Comparison of ENCODE assay signal across 1 cellular context in the genomic region with DNA sequence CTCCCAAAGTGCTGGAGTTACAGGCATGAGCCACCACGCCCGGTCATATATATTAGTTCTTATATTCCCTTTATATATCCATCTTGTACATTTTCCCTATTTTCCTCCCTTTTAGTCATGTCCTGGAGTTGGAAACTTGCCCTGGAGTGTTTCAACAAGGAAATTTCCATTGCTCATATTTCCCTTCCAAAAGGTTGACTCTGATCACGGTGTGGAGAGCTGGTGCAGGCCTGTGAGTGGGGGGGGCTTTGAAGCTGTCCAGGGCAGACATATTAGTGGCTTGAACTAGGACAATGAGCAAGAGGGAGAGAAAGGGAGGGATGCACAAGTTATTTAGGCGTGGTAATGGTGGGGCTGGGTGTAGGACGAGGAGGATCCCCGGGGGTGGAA.
TF ChIP-seq lines count a peak whose summit lies in the region.

No MANE protein-coding gene starts in this region.

TF ChIP-seq in K562, 482 proteins besides CTCF, POLR2A, EP300 and RAD21 (continued from another document):
- TF ChIP-seq, protein P1, sequence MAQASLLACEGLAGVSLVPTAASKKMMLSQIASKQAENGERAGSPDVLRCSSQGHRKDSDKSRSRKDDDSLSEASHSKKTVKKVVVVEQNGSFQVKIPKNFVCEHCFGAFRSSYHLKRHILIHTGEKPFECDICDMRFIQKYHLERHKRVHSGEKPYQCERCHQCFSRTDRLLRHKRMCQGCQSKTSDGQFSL (CRISPR knock-in tag; IDR thresholded peaks at IDR 0.05), result 0 out of 2 replicates have a peak, but pooled peaks have one; percentile 43
- TF ChIP-seq, protein P1 (tag; IDR thresholded peaks at IDR 0.05), result no peak
